In genomic region chr1:28530456-28530855, GRCh38 we compare ENCODE assay signal across 2 cellular contexts.
TF ChIP-seq lines count a peak whose summit lies in the region.

No MANE protein-coding gene starts in this region.

TF ChIP-seq in HepG2, 621 proteins besides CTCF, POLR2A, EP300 and RAD21:
- TF ChIP-seq SIN3B (IDR thresholded peaks at IDR 0.05; ENCODE audit: low read length) (no peak), NBN (conservative IDR thresholded peaks at IDR 0.05) (no peak), RBFOX2 (IDR thresholded peaks at IDR 0.05; ENCODE audit: low read depth, low read length) (peak; percentile 33; the same call in 1 of the 2 replicates), HBP1 (CRISPR knock-in tag; IDR thresholded peaks at IDR 0.05; ENCODE audit: low read depth) (no peak)

TF ChIP-seq in K562, 482 proteins besides CTCF, POLR2A, EP300 and RAD21:
- TF ChIP-seq HSF4 (CRISPR knock-in tag; IDR thresholded peaks at IDR 0.05; ENCODE audit: borderline replicate concordance), result no peak
- TF ChIP-seq ZKSCAN3 (CRISPR knock-in tag; IDR thresholded peaks at IDR 0.05), result no peak
- peak; percentile 71 for TF ChIP-seq ZBTB33 (CRISPR knock-in tag; IDR thresholded peaks at IDR 0.05)
- no peak for TF ChIP-seq GATAD2B (IDR thresholded peaks at IDR 0.05; ENCODE audit: borderline replicate concordance)
- peak; percentile 31; the same call in 1 of the 2 replicates for TF ChIP-seq HNRNPL (IDR thresholded peaks at IDR 0.05; ENCODE audit: low read depth, low read length)
- no peak for TF ChIP-seq KLF10 (CRISPR knock-in tag; IDR thresholded peaks at IDR 0.05)
- 0 out of 2 replicates have a peak, but pooled peaks have one; percentile 18 for TF ChIP-seq RBFOX2 (IDR thresholded peaks at IDR 0.05; ENCODE audit: low read depth, low read length)
- no peak for TF ChIP-seq NCOA1 (IDR thresholded peaks at IDR 0.05; ENCODE audit: low read depth)
- no peak for TF ChIP-seq CREBBP (IDR thresholded peaks at IDR 0.05; ENCODE audit: low read depth, low read length)
- no peak for TF ChIP-seq GTF3C2 (IDR thresholded peaks at IDR 0.05; ENCODE audit: borderline replicate concordance, extremely low read depth, insufficient read length)
- TF ChIP-seq CHD7 (IDR thresholded peaks at IDR 0.05; ENCODE audit: low read depth, low read length), result no peak
- no peak for TF ChIP-seq FOXP4 (CRISPR knock-in tag; IDR thresholded peaks at IDR 0.05; ENCODE audit: borderline replicate concordance)
- TF ChIP-seq HNRNPK (IDR thresholded peaks at IDR 0.05; ENCODE audit: low read depth, low read length, poor library complexity, severe bottlenecking), result no peak
- no peak for TF ChIP-seq ZNF232 (CRISPR knock-in tag; IDR thresholded peaks at IDR 0.05)
- no peak for TF ChIP-seq ZNF224 (CRISPR knock-in tag; IDR thresholded peaks at IDR 0.05)
- TF ChIP-seq TARDBP (IDR thresholded peaks at IDR 0.05), result no peak
- no peak for TF ChIP-seq E2F5 (CRISPR knock-in tag; IDR thresholded peaks at IDR 0.05)
- no peak for TF ChIP-seq GMEB1 (CRISPR knock-in tag; IDR thresholded peaks at IDR 0.05)
- TF ChIP-seq RAD51 (IDR thresholded peaks at IDR 0.05; ENCODE audit: borderline replicate concordance, low read depth), result no peak
- no peak for TF ChIP-seq ZNF23 (CRISPR knock-in tag; IDR thresholded peaks at IDR 0.05)
- TF ChIP-seq CTBP1 (IDR thresholded peaks at IDR 0.05; ENCODE audit: borderline replicate concordance), result no peak
- TF ChIP-seq POLR2AphosphoS2 (IDR thresholded peaks at IDR 0.05; ENCODE audit: low read length), result no peak
- no peak for TF ChIP-seq ZNF518B (CRISPR knock-in tag; IDR thresholded peaks at IDR 0.05)
- TF ChIP-seq POLR2G (IDR thresholded peaks at IDR 0.05; ENCODE audit: low read depth, low read length), result peak; percentile 37; the same call in 1 of the 2 replicates
